In the genomic region with DNA sequence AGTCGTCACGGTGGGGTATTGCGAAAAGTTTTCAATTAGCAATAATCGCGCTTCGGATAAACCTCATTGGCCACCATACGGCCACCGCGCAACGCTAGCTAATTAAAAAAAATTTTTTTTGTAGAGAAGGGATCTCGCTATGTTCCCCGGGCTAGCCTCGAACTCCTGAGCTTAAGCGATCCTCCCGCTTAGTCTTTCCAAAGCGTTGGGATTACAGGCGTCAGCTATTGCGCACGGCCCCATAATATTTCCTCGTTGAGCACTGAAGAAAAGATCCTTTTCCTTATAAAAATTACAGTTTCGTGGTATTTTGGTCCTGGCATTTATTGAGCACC, we compare ENCODE assay signal across 8 cellular contexts. TPM values are rescaled to one million over a fixed set of nuclear protein-coding genes. Genes with fewer than 3 reads are reported as not detected.
DNase-seq lines count a peak whose midpoint lies in the region; ATAC-seq and TF ChIP-seq lines count a peak whose summit lies in the region.

No MANE protein-coding gene starts in this region.

- no peaks in the 10 kb centered on the region for H3K36me3 Mint-ChIP-seq in type B pancreatic cell

- peak overlapping the region; percentile 97 for H3K4me3 Mint-ChIP-seq in type B pancreatic cell

- H3K27ac ChIP-seq in C4-2B (peak overlapping the region; percentile 93), HUES6 (ENCODE audit: low read depth, low read length) (peak overlapping the region; percentile 95), adipose tissue (ENCODE audit: low read depth, low read length) (peak overlapping the region; percentile 44), right lobe of liver (peak overlapping the region; percentile 77 to 96 (median 92))

- H3K36me3 ChIP-seq in HUES6 (ENCODE audit: control insufficient read depth, insufficient read depth, low read length) (peaks cover 9% of the 10 kb centered on the region; the same call in 1 of the 2 replicates), right lobe of liver (no peaks in the 10 kb centered on the region)

- no peaks in the 10 kb centered on the region for H3K27me3 Mint-ChIP-seq in type B pancreatic cell

- H3K9me3 Mint-ChIP-seq in type B pancreatic cell = no peaks in the 10 kb centered on the region

- H3K9ac ChIP-seq in HUES6 (ENCODE audit: low read length) = peak overlapping the region; percentile 87

- peak; percentile 42 for TF ChIP-seq CTCF in C4-2B (conservative IDR thresholded peaks at IDR 0.05)
- no peak for TF ChIP-seq CTCF in right lobe of liver (IDR thresholded peaks at IDR 0.05)
- no peak for TF ChIP-seq CTCF in type B pancreatic cell (conservative IDR thresholded peaks at IDR 0.05)

- H3K27me3 ChIP-seq in HUES6 (ENCODE audit: control insufficient read depth, insufficient read depth, low read length) (no peaks in the 10 kb centered on the region), right lobe of liver (no peaks in the 10 kb centered on the region)

- DNase-seq in right lobe of liver (no peak), type B pancreatic cell (ENCODE audit: extremely low spot score, unreplicated experiment) (no peak), RPMI8226 (no peak), C1 segment of cervical spinal cord (lab: John Stamatoyannopoulos, UW) (no peak)

- H3K27ac Mint-ChIP-seq in type B pancreatic cell = peak overlapping the region; percentile 98

- TF ChIP-seq POLR2A in right lobe of liver (IDR thresholded peaks at IDR 0.05) = no peak

- ATAC-seq in right lobe of liver (no peak), HG03439 (IDR thresholded peaks at IDR 0.05; ENCODE audit: unreplicated experiment) (no peak)

- peak overlapping the region; percentile 73 for H3K4me3 ChIP-seq in HUES6 (ENCODE audit: low read depth, low read length)
- peak overlapping the region; percentile 33 to 77 (median 62) for H3K4me3 ChIP-seq in right lobe of liver

- peaks cover 18% of the 10 kb centered on the region for H3K4me1 Mint-ChIP-seq in type B pancreatic cell (ENCODE audit: unreplicated experiment)

- 5 to 7% (median 6%) methylated on average over 21 of the region's 21 CpGs for WGBS in adipose tissue, 3 donors
- WGBS in right lobe of liver (ENCODE audit: insufficient coverage, low coverage, low lambda C conversion rate, missing lambda C conversion rate) = 4% methylated on average over 13 of the region's 21 CpGs

- H3K4me1 ChIP-seq in HUES6 (ENCODE audit: control insufficient read depth, insufficient read depth, low read length) (peaks cover 22% of the 10 kb centered on the region), right lobe of liver (peaks cover 0 to 11% (median 5%) of the 10 kb centered on the region in 4 donors)

- H3K9me3 ChIP-seq in HUES6 (ENCODE audit: control insufficient read depth, insufficient read depth, low read depth, low read length) (no peaks in the 10 kb centered on the region), right lobe of liver (no peaks in the 10 kb centered on the region)

- intact Hi-C loops in right lobe of liver (cut with DNase I) = no loop called here

RNA-seq across cellular contexts. Expression of gene ACTR1B, which starts 0.8 kb away (rescaled TPM):
- polyA plus RNA-seq in adipose tissue = 10 to 100 TPM; 55.3 to 79.7 (median 56.1) TPM
- total RNA-seq in right lobe of liver (10 to 100 TPM; 32.3 to 44.4 (median 35.1) TPM), type B pancreatic cell (ENCODE audit: low replicate concordance) (59.5 and 69.0 TPM in 2 replicates)

RNA-seq across cellular contexts. Expression of gene C2orf92, which starts 4.9 kb away (rescaled TPM):
- polyA plus RNA-seq in adipose tissue = 1 to 10 TPM; 3.7 to 9.7 (median 4.3) TPM
- total RNA-seq in right lobe of liver = 10 to 100 TPM in 1 of 6 experiments, 1 to 10 TPM in 5; 2.0 to 12.8 (median 4.4) TPM
- 9.0 and 11.5 TPM in 2 replicates for total RNA-seq in type B pancreatic cell (ENCODE audit: low replicate concordance)

RNA-seq across cellular contexts. Expression of gene COX5B, which starts 18.7 kb away (rescaled TPM):
- 100 to 1,000 TPM; 192 to 501 (median 281) TPM for polyA plus RNA-seq in adipose tissue
- total RNA-seq in right lobe of liver (100 to 1,000 TPM; 153 to 318 (median 197) TPM), type B pancreatic cell (ENCODE audit: low replicate concordance) (244 and 332 TPM in 2 replicates)

RNA-seq across cellular contexts. Expression of gene ZAP70, which starts 48.8 kb away (rescaled TPM):
- polyA plus RNA-seq in adipose tissue = 1 to 10 TPM in 2 of 3 donors, under 1 TPM in 1; 0.56 to 4.1 (median 3.0) TPM
- total RNA-seq in right lobe of liver (1 to 10 TPM in 4 of 6 experiments, under 1 TPM in 2; 0.74 to 2.1 (median 1.4) TPM), type B pancreatic cell (ENCODE audit: low replicate concordance) (1.2 and 2.5 TPM in 2 replicates)

Comparison
In these comparisons a context has a peak if more than half of its experiments do, and no peak if none do; other contexts are left out.
1. H3K27ac ChIP-seq: peak in every context shown above with its lines; median percentile 95 in HUES6; 93 in C4-2B; 92 in right lobe of liver; 44 in adipose tissue.